Comparison of ENCODE assay signal across 1 cellular context in the genomic region with DNA sequence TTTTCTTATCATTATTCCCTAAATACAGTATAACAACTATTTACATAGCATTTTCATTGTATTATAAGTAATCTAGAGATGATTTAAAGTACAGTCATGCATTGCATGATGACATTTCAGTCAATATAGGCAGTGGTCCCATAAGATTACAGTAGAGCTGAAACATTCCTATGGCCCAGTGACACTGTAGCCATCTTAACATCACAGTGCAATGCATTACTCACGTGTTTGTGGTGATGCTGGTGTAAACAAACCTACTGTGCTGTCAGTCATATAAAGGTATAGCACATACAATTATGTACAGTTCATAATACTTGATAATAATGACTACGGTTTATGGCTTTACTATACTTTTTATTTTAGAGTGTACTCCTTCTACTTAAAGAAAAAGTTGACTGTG.
A peak's percentile ranks its signal among the peaks of the same experiment; 100 is the strongest.
TF ChIP-seq lines count a peak whose summit lies in the region.

No MANE protein-coding gene starts in this region.

TF ChIP-seq in K562, 482 proteins besides CTCF, POLR2A, EP300 and RAD21:
- TF ChIP-seq, protein P1, sequence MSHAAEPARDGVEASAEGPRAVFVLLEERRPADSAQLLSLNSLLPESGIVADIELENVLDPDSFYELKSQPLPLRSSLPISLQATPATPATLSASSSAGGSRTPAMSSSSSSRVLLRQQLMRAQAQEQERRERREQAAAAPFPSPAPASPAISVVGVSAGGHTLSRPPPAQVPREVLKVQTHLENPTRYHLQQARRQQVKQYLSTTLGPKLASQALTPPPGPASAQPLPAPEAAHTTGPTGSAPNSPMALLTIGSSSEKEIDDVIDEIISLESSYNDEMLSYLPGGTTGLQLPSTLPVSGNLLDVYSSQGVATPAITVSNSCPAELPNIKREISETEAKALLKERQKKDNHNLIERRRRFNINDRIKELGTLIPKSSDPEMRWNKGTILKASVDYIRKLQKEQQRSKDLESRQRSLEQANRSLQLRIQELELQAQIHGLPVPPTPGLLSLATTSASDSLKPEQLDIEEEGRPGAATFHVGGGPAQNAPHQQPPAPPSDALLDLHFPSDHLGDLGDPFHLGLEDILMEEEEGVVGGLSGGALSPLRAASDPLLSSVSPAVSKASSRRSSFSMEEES (CRISPR knock-in tag; IDR thresholded peaks at IDR 0.05), result no peak
- TF ChIP-seq, protein P2, sequence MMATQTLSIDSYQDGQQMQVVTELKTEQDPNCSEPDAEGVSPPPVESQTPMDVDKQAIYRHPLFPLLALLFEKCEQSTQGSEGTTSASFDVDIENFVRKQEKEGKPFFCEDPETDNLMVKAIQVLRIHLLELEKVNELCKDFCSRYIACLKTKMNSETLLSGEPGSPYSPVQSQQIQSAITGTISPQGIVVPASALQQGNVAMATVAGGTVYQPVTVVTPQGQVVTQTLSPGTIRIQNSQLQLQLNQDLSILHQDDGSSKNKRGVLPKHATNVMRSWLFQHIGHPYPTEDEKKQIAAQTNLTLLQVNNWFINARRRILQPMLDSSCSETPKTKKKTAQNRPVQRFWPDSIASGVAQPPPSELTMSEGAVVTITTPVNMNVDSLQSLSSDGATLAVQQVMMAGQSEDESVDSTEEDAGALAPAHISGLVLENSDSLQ (IDR thresholded peaks at IDR 0.05), result 0 out of 2 replicates have a peak, but pooled peaks have one; percentile 9
- no peak for TF ChIP-seq ZNF41 (CRISPR knock-in tag; conservative IDR thresholded peaks at IDR 0.05)
- TF ChIP-seq CEBPG (CRISPR knock-in tag; IDR thresholded peaks at IDR 0.05), result no peak
- 0 out of 4 replicates have a peak, but pooled peaks of 1 of the 2 experiments have one; percentile 23 for TF ChIP-seq CEBPG (tag; conservative IDR thresholded peaks at IDR 0.05 in 1 of 2, IDR thresholded peaks at IDR 0.05 in 1 of 2)
- no peak for TF ChIP-seq CC2D1A (IDR thresholded peaks at IDR 0.05)
- no peak for TF ChIP-seq RCOR1 (IDR thresholded peaks at IDR 0.05; ENCODE audit: borderline replicate concordance in 1 of 2, low read depth in 2 of 2, low read length in 2 of 2)
TF ChIP-seq in K562: peak in this region for 2.
